1 cellular context compared by ENCODE assay signal in the genomic region with DNA sequence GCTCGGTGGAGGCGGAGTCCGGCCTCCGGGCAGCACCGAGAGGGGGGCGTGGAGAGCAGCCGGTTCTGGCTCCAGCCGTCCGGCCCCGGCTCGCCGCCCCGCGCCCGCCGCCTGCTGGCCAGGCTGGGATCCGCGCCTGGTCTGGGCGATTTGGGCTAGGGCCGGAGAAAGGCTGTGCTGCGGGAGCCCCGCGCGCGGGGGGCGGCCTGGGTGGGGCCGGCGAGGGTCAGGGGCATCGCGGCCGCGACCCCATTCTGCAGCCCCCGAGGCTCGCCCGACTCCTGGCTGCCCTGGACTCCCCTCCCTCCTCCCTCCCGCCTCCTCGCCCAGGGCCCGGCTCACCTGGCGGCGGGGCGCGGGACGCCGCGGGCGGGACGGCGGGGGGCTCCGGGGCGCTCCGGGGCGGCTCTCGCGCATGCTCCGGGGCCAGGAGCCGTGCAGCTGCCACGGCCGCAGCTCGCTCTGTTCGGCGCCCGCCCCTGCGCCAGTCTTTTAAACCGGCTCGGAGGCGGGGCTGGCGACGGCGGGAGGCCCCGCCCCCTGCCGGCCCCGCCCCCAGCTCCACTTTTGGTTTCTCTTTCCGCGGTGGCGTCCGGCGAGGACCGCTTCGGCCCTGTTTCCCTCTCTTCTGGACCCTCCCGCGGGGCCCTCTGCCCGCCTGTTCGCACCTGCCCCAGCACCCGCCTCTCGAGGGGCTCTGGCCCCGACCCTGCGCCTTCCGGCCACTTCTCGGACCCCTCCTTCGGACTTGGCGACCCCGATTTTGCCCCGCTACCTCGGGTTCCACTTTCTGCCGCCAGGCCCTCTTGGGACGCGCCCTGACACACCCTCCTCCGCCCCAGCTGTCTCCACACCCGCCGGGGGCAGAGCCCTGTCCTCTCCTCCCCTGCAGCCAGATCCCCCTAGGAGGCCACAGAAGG.
A peak's percentile ranks its signal among the peaks of the same experiment; 100 is the strongest.
TF ChIP-seq lines count a peak whose summit lies in the region.

A gene with protein sequence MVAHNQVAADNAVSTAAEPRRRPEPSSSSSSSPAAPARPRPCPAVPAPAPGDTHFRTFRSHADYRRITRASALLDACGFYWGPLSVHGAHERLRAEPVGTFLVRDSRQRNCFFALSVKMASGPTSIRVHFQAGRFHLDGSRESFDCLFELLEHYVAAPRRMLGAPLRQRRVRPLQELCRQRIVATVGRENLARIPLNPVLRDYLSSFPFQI (minus strand): TSS at position 468 of the 920 bp plus-strand sequence. CDS start 726 bp downstream, outside the sequence.

TF ChIP-seq in HepG2, 621 proteins besides CTCF, POLR2A, EP300 and RAD21 (continued from another document and continues in another):
- TF ChIP-seq, protein P1, sequence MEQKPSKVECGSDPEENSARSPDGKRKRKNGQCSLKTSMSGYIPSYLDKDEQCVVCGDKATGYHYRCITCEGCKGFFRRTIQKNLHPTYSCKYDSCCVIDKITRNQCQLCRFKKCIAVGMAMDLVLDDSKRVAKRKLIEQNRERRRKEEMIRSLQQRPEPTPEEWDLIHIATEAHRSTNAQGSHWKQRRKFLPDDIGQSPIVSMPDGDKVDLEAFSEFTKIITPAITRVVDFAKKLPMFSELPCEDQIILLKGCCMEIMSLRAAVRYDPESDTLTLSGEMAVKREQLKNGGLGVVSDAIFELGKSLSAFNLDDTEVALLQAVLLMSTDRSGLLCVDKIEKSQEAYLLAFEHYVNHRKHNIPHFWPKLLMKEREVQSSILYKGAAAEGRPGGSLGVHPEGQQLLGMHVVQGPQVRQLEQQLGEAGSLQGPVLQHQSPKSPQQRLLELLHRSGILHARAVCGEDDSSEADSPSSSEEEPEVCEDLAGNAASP (CRISPR knock-in tag; IDR thresholded peaks at IDR 0.05; ENCODE audit: borderline replicate concordance): no peak; the same call in 1 of the 2 replicates
- no peak for TF ChIP-seq ZNF615 (CRISPR knock-in tag; IDR thresholded peaks at IDR 0.05; ENCODE audit: borderline replicate concordance)
- TF ChIP-seq GABPB1 (CRISPR knock-in tag; IDR thresholded peaks at IDR 0.05): peak; percentile 67; the same call in 1 of the 2 replicates
- TF ChIP-seq TBL1XR1 (IDR thresholded peaks at IDR 0.05; ENCODE audit: borderline replicate concordance, low read length, partially characterized antibody): peak; percentile 53
- no peak for TF ChIP-seq ARNT (IDR thresholded peaks at IDR 0.05)
- no peak for TF ChIP-seq GATAD2A (CRISPR knock-in tag; IDR thresholded peaks at IDR 0.05)
- TF ChIP-seq RBM22 (optimal IDR thresholded peaks at IDR 0.05; ENCODE audit: low read length): peak; percentile 69
- TF ChIP-seq CHCHD3 (CRISPR knock-in tag; IDR thresholded peaks at IDR 0.05): no peak; the same call in 1 of the 2 replicates
- peak; percentile 94 for TF ChIP-seq ZNF589 (CRISPR knock-in tag; conservative IDR thresholded peaks at IDR 0.05)
- TF ChIP-seq, protein P2, sequence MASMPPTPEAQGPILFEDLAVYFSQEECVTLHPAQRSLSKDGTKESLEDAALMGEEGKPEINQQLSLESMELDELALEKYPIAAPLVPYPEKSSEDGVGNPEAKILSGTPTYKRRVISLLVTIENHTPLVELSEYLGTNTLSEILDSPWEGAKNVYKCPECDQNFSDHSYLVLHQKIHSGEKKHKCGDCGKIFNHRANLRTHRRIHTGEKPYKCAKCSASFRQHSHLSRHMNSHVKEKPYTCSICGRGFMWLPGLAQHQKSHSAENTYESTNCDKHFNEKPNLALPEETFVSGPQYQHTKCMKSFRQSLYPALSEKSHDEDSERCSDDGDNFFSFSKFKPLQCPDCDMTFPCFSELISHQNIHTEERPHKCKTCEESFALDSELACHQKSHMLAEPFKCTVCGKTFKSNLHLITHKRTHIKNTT (CRISPR knock-in tag; IDR thresholded peaks at IDR 0.05): no peak
- TF ChIP-seq ZNF451 (CRISPR knock-in tag; IDR thresholded peaks at IDR 0.05): no peak
- peak; percentile 22; the same call in 1 of the 2 replicates for TF ChIP-seq ZNF136 (CRISPR knock-in tag; IDR thresholded peaks at IDR 0.05; ENCODE audit: low read depth)
- TF ChIP-seq SIN3A (IDR thresholded peaks at IDR 0.05; ENCODE audit: borderline replicate concordance, low read depth, low read length): peak; percentile 89; the same call in 1 of the 2 replicates
- peak; percentile 69 for TF ChIP-seq ZNF546 (CRISPR knock-in tag; conservative IDR thresholded peaks at IDR 0.05)
- peak; percentile 63; the same call in 1 of the 2 replicates for TF ChIP-seq POGZ (CRISPR knock-in tag; IDR thresholded peaks at IDR 0.05)
- TF ChIP-seq ZNF350 (CRISPR knock-in tag; IDR thresholded peaks at IDR 0.05; ENCODE audit: borderline replicate concordance, low read depth): peak; percentile 36; the same call in 1 of the 2 replicates
- no peak for TF ChIP-seq NFRKB (IDR thresholded peaks at IDR 0.05)
- TF ChIP-seq ZFP36 (IDR thresholded peaks at IDR 0.05; ENCODE audit: borderline replicate concordance, low read depth, low read length, partially characterized antibody): no peak
- TF ChIP-seq, protein P3, sequence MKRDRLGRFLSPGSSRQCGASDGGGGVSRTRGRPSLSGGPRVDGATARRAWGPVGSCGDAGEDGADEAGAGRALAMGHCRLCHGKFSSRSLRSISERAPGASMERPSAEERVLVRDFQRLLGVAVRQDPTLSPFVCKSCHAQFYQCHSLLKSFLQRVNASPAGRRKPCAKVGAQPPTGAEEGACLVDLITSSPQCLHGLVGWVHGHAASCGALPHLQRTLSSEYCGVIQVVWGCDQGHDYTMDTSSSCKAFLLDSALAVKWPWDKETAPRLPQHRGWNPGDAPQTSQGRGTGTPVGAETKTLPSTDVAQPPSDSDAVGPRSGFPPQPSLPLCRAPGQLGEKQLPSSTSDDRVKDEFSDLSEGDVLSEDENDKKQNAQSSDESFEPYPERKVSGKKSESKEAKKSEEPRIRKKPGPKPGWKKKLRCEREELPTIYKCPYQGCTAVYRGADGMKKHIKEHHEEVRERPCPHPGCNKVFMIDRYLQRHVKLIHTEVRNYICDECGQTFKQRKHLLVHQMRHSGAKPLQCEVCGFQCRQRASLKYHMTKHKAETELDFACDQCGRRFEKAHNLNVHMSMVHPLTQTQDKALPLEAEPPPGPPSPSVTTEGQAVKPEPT (CRISPR knock-in tag; IDR thresholded peaks at IDR 0.05; ENCODE audit: low read depth): peak; percentile 37; the same call in 1 of the 2 replicates
- TF ChIP-seq, protein P4, sequence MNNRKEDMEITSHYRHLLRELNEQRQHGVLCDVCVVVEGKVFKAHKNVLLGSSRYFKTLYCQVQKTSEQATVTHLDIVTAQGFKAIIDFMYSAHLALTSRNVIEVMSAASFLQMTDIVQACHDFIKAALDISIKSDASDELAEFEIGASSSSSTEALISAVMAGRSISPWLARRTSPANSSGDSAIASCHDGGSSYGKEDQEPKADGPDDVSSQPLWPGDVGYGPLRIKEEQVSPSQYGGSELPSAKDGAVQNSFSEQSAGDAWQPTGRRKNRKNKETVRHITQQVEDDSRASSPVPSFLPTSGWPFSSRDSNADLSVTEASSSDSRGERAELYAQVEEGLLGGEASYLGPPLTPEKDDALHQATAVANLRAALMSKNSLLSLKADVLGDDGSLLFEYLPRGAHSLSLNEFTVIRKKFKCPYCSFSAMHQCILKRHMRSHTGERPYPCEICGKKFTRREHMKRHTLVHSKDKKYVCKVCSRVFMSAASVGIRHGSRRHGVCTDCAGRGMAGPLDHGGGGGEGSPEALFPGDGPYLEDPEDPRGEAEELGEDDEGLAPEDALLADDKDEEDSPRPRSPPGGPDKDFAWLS (CRISPR knock-in tag; IDR thresholded peaks at IDR 0.05; ENCODE audit: borderline replicate concordance): peak; percentile 78; the same call in 1 of the 2 replicates
- TF ChIP-seq NFIC (IDR thresholded peaks at IDR 0.05; ENCODE audit: low read length): no peak
- peak; percentile 31; the same call in 1 of the 2 replicates for TF ChIP-seq MEF2D (CRISPR knock-in tag; IDR thresholded peaks at IDR 0.05)
- TF ChIP-seq, protein P5, sequence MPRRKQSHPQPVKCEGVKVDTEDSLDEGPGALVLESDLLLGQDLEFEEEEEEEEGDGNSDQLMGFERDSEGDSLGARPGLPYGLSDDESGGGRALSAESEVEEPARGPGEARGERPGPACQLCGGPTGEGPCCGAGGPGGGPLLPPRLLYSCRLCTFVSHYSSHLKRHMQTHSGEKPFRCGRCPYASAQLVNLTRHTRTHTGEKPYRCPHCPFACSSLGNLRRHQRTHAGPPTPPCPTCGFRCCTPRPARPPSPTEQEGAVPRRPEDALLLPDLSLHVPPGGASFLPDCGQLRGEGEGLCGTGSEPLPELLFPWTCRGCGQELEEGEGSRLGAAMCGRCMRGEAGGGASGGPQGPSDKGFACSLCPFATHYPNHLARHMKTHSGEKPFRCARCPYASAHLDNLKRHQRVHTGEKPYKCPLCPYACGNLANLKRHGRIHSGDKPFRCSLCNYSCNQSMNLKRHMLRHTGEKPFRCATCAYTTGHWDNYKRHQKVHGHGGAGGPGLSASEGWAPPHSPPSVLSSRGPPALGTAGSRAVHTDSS (CRISPR knock-in tag; conservative IDR thresholded peaks at IDR 0.05): 0 out of 2 replicates have a peak, but pooled peaks have one; percentile 69
- TF ChIP-seq PCBP1 (IDR thresholded peaks at IDR 0.05; ENCODE audit: borderline replicate concordance, low read depth, low read length): peak; percentile 65; the same call in 1 of the 2 replicates
- TF ChIP-seq ZNF256 (CRISPR knock-in tag; conservative IDR thresholded peaks at IDR 0.05): peak; percentile 95
- TF ChIP-seq TGIF2 (CRISPR knock-in tag; IDR thresholded peaks at IDR 0.05): no peak; the same call in 1 of the 2 replicates
- TF ChIP-seq NFE2L2 (IDR thresholded peaks at IDR 0.05; ENCODE audit: low read length): no peak
- TF ChIP-seq PHB2 (IDR thresholded peaks at IDR 0.05; ENCODE audit: partially characterized antibody): no peak
- peak; percentile 90 for TF ChIP-seq ZNF564 (CRISPR knock-in tag; IDR thresholded peaks at IDR 0.05)
- TF ChIP-seq IKZF4 (CRISPR knock-in tag; IDR thresholded peaks at IDR 0.05; ENCODE audit: borderline replicate concordance, low read depth, not compliant biosample characterization): peak; percentile 68
- TF ChIP-seq, protein P6, sequence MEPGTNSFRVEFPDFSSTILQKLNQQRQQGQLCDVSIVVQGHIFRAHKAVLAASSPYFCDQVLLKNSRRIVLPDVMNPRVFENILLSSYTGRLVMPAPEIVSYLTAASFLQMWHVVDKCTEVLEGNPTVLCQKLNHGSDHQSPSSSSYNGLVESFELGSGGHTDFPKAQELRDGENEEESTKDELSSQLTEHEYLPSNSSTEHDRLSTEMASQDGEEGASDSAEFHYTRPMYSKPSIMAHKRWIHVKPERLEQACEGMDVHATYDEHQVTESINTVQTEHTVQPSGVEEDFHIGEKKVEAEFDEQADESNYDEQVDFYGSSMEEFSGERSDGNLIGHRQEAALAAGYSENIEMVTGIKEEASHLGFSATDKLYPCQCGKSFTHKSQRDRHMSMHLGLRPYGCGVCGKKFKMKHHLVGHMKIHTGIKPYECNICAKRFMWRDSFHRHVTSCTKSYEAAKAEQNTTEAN (CRISPR knock-in tag; conservative IDR thresholded peaks at IDR 0.05): peak; percentile 41; the same call in 1 of the 2 replicates
- no peak for TF ChIP-seq MTA1 (CRISPR knock-in tag; IDR thresholded peaks at IDR 0.05; ENCODE audit: borderline replicate concordance)
- no peak for TF ChIP-seq NONO (IDR thresholded peaks at IDR 0.05)
- TF ChIP-seq NONO (CRISPR knock-in tag; conservative IDR thresholded peaks at IDR 0.05): peak; percentile 63
- peak; percentile 40; the same call in 1 of the 2 replicates for TF ChIP-seq GATAD1 (CRISPR knock-in tag; IDR thresholded peaks at IDR 0.05)
- no peak for TF ChIP-seq ZNF331 (CRISPR knock-in tag; IDR thresholded peaks at IDR 0.05)
- no peak for TF ChIP-seq CBX2 (IDR thresholded peaks at IDR 0.05; ENCODE audit: low read depth, low read length)
- peak; percentile 80; the same call in 1 of the 2 replicates for TF ChIP-seq CBX2 (CRISPR knock-in tag; IDR thresholded peaks at IDR 0.05; ENCODE audit: low read depth)
- peak; percentile 78 for TF ChIP-seq HNRNPL (IDR thresholded peaks at IDR 0.05; ENCODE audit: low read depth, low read length)
- no peak for TF ChIP-seq PRPF4 (IDR thresholded peaks at IDR 0.05; ENCODE audit: low read depth, low read length, poor library complexity, severe bottlenecking)
- TF ChIP-seq ZSCAN25 (CRISPR knock-in tag; IDR thresholded peaks at IDR 0.05): no peak; the same call in 1 of the 2 replicates
- no peak; the same call in 1 of the 2 replicates for TF ChIP-seq REL (CRISPR knock-in tag; conservative IDR thresholded peaks at IDR 0.05)
- TF ChIP-seq, protein P7, sequence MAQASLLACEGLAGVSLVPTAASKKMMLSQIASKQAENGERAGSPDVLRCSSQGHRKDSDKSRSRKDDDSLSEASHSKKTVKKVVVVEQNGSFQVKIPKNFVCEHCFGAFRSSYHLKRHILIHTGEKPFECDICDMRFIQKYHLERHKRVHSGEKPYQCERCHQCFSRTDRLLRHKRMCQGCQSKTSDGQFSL (CRISPR knock-in tag; IDR thresholded peaks at IDR 0.05): peak; percentile 51; the same call in 1 of the 2 replicates
- peak; percentile 61 for TF ChIP-seq MED8 (CRISPR knock-in tag; IDR thresholded peaks at IDR 0.05; ENCODE audit: insufficient replicate concordance)
- peak; percentile 93 for TF ChIP-seq ZNF430 (CRISPR knock-in tag; IDR thresholded peaks at IDR 0.05)
- no peak for TF ChIP-seq ZNF558 (CRISPR knock-in tag; IDR thresholded peaks at IDR 0.05; ENCODE audit: borderline replicate concordance)
- peak; percentile 83 for TF ChIP-seq ZNF790 (CRISPR knock-in tag; IDR thresholded peaks at IDR 0.05; ENCODE audit: borderline replicate concordance)
- TF ChIP-seq NCOA2 (CRISPR knock-in tag; IDR thresholded peaks at IDR 0.05): no peak; the same call in 1 of the 2 replicates
- no peak for TF ChIP-seq AGO1 (IDR thresholded peaks at IDR 0.05; ENCODE audit: low read depth, low read length, poor library complexity, severe bottlenecking)
- TF ChIP-seq NBN (conservative IDR thresholded peaks at IDR 0.05): no peak
- TF ChIP-seq, protein P8, sequence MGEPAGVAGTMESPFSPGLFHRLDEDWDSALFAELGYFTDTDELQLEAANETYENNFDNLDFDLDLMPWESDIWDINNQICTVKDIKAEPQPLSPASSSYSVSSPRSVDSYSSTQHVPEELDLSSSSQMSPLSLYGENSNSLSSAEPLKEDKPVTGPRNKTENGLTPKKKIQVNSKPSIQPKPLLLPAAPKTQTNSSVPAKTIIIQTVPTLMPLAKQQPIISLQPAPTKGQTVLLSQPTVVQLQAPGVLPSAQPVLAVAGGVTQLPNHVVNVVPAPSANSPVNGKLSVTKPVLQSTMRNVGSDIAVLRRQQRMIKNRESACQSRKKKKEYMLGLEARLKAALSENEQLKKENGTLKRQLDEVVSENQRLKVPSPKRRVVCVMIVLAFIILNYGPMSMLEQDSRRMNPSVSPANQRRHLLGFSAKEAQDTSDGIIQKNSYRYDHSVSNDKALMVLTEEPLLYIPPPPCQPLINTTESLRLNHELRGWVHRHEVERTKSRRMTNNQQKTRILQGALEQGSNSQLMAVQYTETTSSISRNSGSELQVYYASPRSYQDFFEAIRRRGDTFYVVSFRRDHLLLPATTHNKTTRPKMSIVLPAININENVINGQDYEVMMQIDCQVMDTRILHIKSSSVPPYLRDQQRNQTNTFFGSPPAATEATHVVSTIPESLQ (CRISPR knock-in tag; conservative IDR thresholded peaks at IDR 0.05): no peak
- peak; percentile 59; the same call in 1 of the 2 replicates for TF ChIP-seq FOXK1 (CRISPR knock-in tag; IDR thresholded peaks at IDR 0.05; ENCODE audit: borderline replicate concordance, low read depth)
- peak; percentile 15 for TF ChIP-seq SPEN (CRISPR knock-in tag; IDR thresholded peaks at IDR 0.05; ENCODE audit: low read depth)
